In genomic region chr12:93798752-93799151, GRCh38 we compare ENCODE assay signal across 17 cellular contexts.
A peak's percentile ranks its signal among the peaks of the same experiment; 100 is the strongest.
DNase-seq lines count a peak whose midpoint lies in the region; ATAC-seq and TF ChIP-seq lines count a peak whose summit lies in the region.
"Had no signal": no experiment of that assay in that cellular context is flagged by ENCODE, and none has a peak within 500 bp of the region (broad histone marks: within the 10 kb centered on the region; RNA-seq: fewer than 3 reads in every experiment).

No MANE protein-coding gene starts in this region.

- H3K9ac ChIP-seq in BLaER1 treated with 17β-estradiol and CSF1 and Interleukin-3, amounts not matched to agents 10 nM and 100 nM, result no peak overlapping the region

- peak overlapping the region in 3 of 11 experiments; percentile 1 to 77 (median 70); a peak in 4 of 22 replicates for H3K27ac ChIP-seq in BLaER1 treated with 17β-estradiol and CSF1 and Interleukin-3, amounts not matched to agents 10 nM and 100 nM
- no peak overlapping the region for H3K27ac ChIP-seq in left ventricle myocardium inferior (replicated peaks)
- H3K27ac ChIP-seq: SJSA1 had no signal

- H3K4me3 ChIP-seq in BLaER1 treated with 17β-estradiol and CSF1 and Interleukin-3, amounts not matched to agents 10 nM and 100 nM, result no peak overlapping the region
- H3K4me3 ChIP-seq in left ventricle myocardium inferior, result no peak overlapping the region
- H3K4me3 ChIP-seq: SJSA1 had no signal

- intact Hi-C loops in left colon (cut with DNase I, micrococcal nuclease), result no loop called here
- intact Hi-C loops in left ventricle myocardium inferior (cut with micrococcal nuclease), result no loop called here

- H3K27me3 ChIP-seq in BLaER1 treated with 17β-estradiol and CSF1 and Interleukin-3, amounts not matched to agents 10 nM and 100 nM, result no peaks in the 10 kb centered on the region
- H3K27me3 ChIP-seq in left ventricle myocardium inferior (ENCODE audit: low read depth), result no peaks in the 10 kb centered on the region
- H3K27me3 ChIP-seq: BE2C, SJSA1 had no signal

- TF ChIP-seq CTCF in left ventricle myocardium inferior (IDR thresholded peaks at IDR 0.05; ENCODE audit: borderline replicate concordance), result no peak

- no peaks in the 10 kb centered on the region for H3K36me3 ChIP-seq in BLaER1 treated with 17β-estradiol and CSF1 and Interleukin-3, amounts not matched to agents 10 nM and 100 nM
- H3K36me3 ChIP-seq in left ventricle myocardium inferior, result no peaks in the 10 kb centered on the region
- H3K36me3 ChIP-seq: SJSA1 had no signal

- H3K4me2 ChIP-seq in BLaER1 treated with 17β-estradiol and CSF1 and Interleukin-3, amounts not matched to agents 10 nM and 100 nM, result peak overlapping the region in 8 of 11 experiments; percentile 32 to 80 (median 66); a peak in 16 of 22 replicates

- H3K4me1 ChIP-seq in BLaER1 treated with 17β-estradiol and CSF1 and Interleukin-3, amounts not matched to agents 10 nM and 100 nM, result peaks cover 0 to 36% (median 24%) of the 10 kb centered on the region in 10 experiments; a peak in 16 of 20 replicates
- H3K4me1 ChIP-seq in left ventricle myocardium inferior, result peaks cover 68% of the 10 kb centered on the region

- H3K9me3 ChIP-seq in BLaER1 treated with 17β-estradiol and CSF1 and Interleukin-3, amounts not matched to agents 10 nM and 100 nM (replicated peaks in 1 of 11), result no peaks in the 10 kb centered on the region; a peak in 1 of 22 replicates
- H3K9me3 ChIP-seq in left ventricle myocardium inferior (replicated peaks), result no peaks in the 10 kb centered on the region
- H3K9me3 ChIP-seq: BE2C, SJSA1 had no signal

- H4K20me1 ChIP-seq in BLaER1 treated with 17β-estradiol and CSF1 and Interleukin-3, amounts not matched to agents 10 nM and 100 nM, result no peaks in the 10 kb centered on the region

- DNase-seq in NCI-H2171 treated with DMSO at 0.1 percent for 48 hours (lab: John Stamatoyannopoulos, UW) (peak; percentile 11), NCI-H2171 (lab: John Stamatoyannopoulos, UW) (no peak), NCI-H69 (lab: John Stamatoyannopoulos, UW) (peak; percentile 53), left colon (no peak), left ventricle myocardium inferior (no peak)
- DNase-seq: 8988T; BE2C; CD8-positive, alpha-beta T cell; NCI-H1436 treated with DMSO at 0.1 percent for 48 hours; NCI-H2029 treated with DMSO at 0.1 percent for 48 hours; NCI-H774; PC-3 had no signal

- peak; percentile 52 for ATAC-seq in left colon
- ATAC-seq in HG03378 (IDR thresholded peaks at IDR 0.05; ENCODE audit: unreplicated experiment), result no peak
- ATAC-seq in GM21390 (IDR thresholded peaks at IDR 0.05; ENCODE audit: unreplicated experiment), result no peak
- ATAC-seq: CD8-positive, alpha-beta T cell; HCT116; PC-3 had no signal

Comparison
In these comparisons a context has a peak if more than half of its experiments do, and no peak if none do; other contexts are left out.
1. DNase-seq: peak in NCI-H2171 treated with DMSO at 0.1 percent for 48 hours (single experiment) and NCI-H69 (single experiment); none in NCI-H2171 (single experiment), left colon (0 of 2) and left ventricle myocardium inferior (single experiment).